ENCODE assay signal across 14 cellular contexts in the genomic region with DNA sequence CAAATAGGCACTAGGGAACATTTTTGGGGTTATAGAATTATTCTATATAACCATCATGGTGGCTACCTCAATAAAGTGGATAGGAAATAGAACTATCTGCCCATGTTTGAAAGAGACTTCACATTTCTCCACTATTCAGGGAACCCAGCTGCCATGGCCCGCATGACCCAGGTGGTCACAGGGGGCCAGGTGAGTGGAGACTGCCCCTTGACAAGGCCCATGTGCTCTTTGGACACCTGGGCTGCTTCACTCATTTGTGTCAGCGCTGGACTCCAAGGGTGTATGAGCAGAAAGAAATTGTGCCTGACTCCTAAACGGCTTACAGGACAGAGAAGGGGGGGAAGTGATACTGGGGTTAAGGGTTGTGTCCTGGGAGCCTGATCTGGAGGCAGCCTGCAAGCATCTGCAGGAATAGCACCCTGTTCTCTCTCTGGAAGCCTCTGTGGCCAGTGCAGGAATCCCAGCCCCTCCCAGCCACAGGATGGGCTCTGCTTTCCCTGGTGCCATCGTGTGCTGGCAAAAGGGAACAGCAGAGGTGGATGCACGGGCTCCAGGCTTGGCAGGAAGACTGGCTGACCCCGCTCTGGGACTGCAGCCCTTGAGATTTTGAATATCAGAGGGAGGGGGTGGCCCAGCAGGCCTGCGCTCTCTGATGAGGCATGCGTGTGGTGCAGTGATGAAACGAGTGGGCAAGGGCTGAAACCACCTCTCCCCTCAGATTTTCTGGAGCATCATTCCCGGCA. TPM values are rescaled to one million over a fixed set of nuclear protein-coding genes. Genes with fewer than 3 reads are reported as not detected.
A peak's percentile ranks its signal among the peaks of the same experiment; 100 is the strongest.
DNase-seq lines count a peak whose midpoint lies in the region; ATAC-seq, FAIRE-seq and TF ChIP-seq lines count a peak whose summit lies in the region.
"Had no signal": no experiment of that assay in that cellular context is flagged by ENCODE, and none has a peak within 500 bp of the region (broad histone marks: within the 10 kb centered on the region; RNA-seq: fewer than 3 reads in every experiment).

No MANE protein-coding gene starts in this region.

- H3K79me2 ChIP-seq in H1 (ENCODE audit: control insufficient read depth in 1 of 2, insufficient read depth in 2 of 2, low read length in 2 of 2), result no peaks in the 10 kb centered on the region

- no peak overlapping the region for H3K23ac ChIP-seq in H1 (ENCODE audit: insufficient read length)

- TF ChIP-seq POLR2A in H1 (IDR thresholded peaks at IDR 0.05; ENCODE audit: control extremely low read depth in 1 of 2, low read depth in 2 of 2, low read length in 2 of 2), result no peak

- no peak overlapping the region for H2BK12ac ChIP-seq in H1 (ENCODE audit: low read depth, low read length)

- H4K91ac ChIP-seq in H1 (replicated peaks; ENCODE audit: insufficient read length, low read length), result no peak overlapping the region

- BruUV-seq in Calu3 (replicated peaks; lab: Mats Ljungman, UMichigan), result no TSS peak

- H3K27ac ChIP-seq in H1 (ENCODE audit: low read depth, low read length), result no peak overlapping the region

- H3K36me3 ChIP-seq in H1 (ENCODE audit: control insufficient read depth in 2 of 4, insufficient read depth in 4 of 4, low read length in 3 of 4) (no peaks in the 10 kb centered on the region), mucosa of descending colon (ENCODE audit: low read depth) (no peaks in the 10 kb centered on the region)

- CTCF ChIA-PET in Calu3 (lab: Charles Lee) (interaction anchor here (1.4 kb wide), 1 partner anchor 12 kb away, joined by 4 read pairs; no protein-coding TSS in a partner anchor), H1 (lab: Charles Lee; ENCODE audit: partially characterized antibody) (interaction anchor here (1.3 to 2.3 kb wide), 2 partner anchors 21 to 77 kb away, joined by 4 to 7 read pairs; no protein-coding TSS in a partner anchor)

- no peak overlapping the region for H2BK20ac ChIP-seq in H1 (ENCODE audit: low read length)

- H2BK5ac ChIP-seq in H1 (ENCODE audit: low read depth, low read length), result no peak overlapping the region

- H3K56ac ChIP-seq in H1 (replicated peaks; ENCODE audit: insufficient read length, low read depth, low read length), result no peak overlapping the region

- no peak overlapping the region for H3K14ac ChIP-seq in H1 (ENCODE audit: insufficient read length)

- DNase-seq in Calu3 (peak; percentile 39), NCI-H2227 (lab: John Stamatoyannopoulos, UW; ENCODE audit: unreplicated experiment) (peak; percentile 31), H1 (ENCODE audit: low read depth in 1 of 2, low spot score in 2 of 2) (peak in 1 of 2 experiments; percentile 45), mucosa of descending colon (no peak), omental fat pad (ENCODE audit: low spot score) (no peak)
- DNase-seq: activated B cell treated with CpG ODN at 0.5 μM for 24 hours; GOT3; NCI-H1694 treated with DMSO at 0.1 percent for 48 hours; RPMI8226; stimulated activated CD4-positive, alpha-beta T cell treated with anti-CD3 and anti-CD28 coated beads, Interleukin-12 subunit alpha, Interleukin-12 subunit beta, amount 100 ng/mL, for 4 hours had no signal

- no peak for FAIRE-seq in H1 (lab: Jason Lieb, UNC)

- H2AFZ ChIP-seq in H1 (ENCODE audit: low read length), result no peak overlapping the region

- no peak overlapping the region for H3K4ac ChIP-seq in H1 (replicated peaks; ENCODE audit: insufficient read length, low read depth, low read length)

- H4K20me1 ChIP-seq in H1 (replicated peaks in 1 of 2; ENCODE audit: control insufficient read depth in 1 of 2, insufficient read depth in 2 of 2, low read length in 2 of 2), result no peaks in the 10 kb centered on the region

- H3K36me3 Mint-ChIP-seq in Calu3 (ENCODE audit: insufficient read depth, unreplicated experiment), result no peaks in the 10 kb centered on the region
- H3K36me3 Mint-ChIP-seq: IgD-negative memory B cell had no signal

- no peak overlapping the region for H2AK5ac ChIP-seq in H1 (ENCODE audit: low read depth, low read length)

- no peaks in the 10 kb centered on the region for H3K79me1 ChIP-seq in H1 (ENCODE audit: low read depth, low read length)

- 71% methylated on average over 10 of the region's 10 CpGs; no CpG with 5 or more reads in 1 of the 2 experiments for WGBS in H1 (ENCODE audit: extremely low coverage in 1 of 2, insufficient coverage in 1 of 2, insufficient read length in 1 of 2, insufficient replicate concordance in 2 of 2, low coverage in 1 of 2, low lambda C conversion rate in 2 of 2, missing lambda C conversion rate in 1 of 2), 2 experiments

- H3K27ac Mint-ChIP-seq in Calu3 (ENCODE audit: unreplicated experiment), result no peak overlapping the region
- H3K27ac Mint-ChIP-seq: activated B cell treated with CpG ODN at 0.5 μM for 24 hours, IgD-negative memory B cell had no signal

- no peaks in the 10 kb centered on the region for H3K23me2 ChIP-seq in H1 (ENCODE audit: low read depth, low read length)

- no peaks in the 10 kb centered on the region for H3K9me3 Mint-ChIP-seq in Calu3 (ENCODE audit: low read depth, unreplicated experiment)

- H3K9me3 ChIP-seq in H1 (ENCODE audit: insufficient read depth in 2 of 2, low read depth in 1 of 2, low read length in 1 of 2) (no peaks in the 10 kb centered on the region), mucosa of descending colon (no peaks in the 10 kb centered on the region)

- intact Hi-C loops in Calu3 (cut with micrococcal nuclease; ENCODE audit: unreplicated experiment) (no loop called here), mucosa of descending colon (cut with DNase I, micrococcal nuclease) (no loop called here)

- H2BK15ac ChIP-seq in H1 (ENCODE audit: low read length), result no peak overlapping the region

- H3K18ac ChIP-seq in H1 (ENCODE audit: extremely low read depth, low read length), result no peak overlapping the region

- peaks cover 0 to 4% (median 1%) of the 10 kb centered on the region in 4 experiments; a peak in 2 of 7 replicates for H3K4me1 ChIP-seq in H1 (replicated peaks in 1 of 4; ENCODE audit: control insufficient read depth in 3 of 4, insufficient read depth in 4 of 4, low read length in 3 of 4)
- no peaks in the 10 kb centered on the region for H3K4me1 ChIP-seq in mucosa of descending colon (ENCODE audit: low read depth)

- H3K4me1 Mint-ChIP-seq in Calu3 (ENCODE audit: low read depth, unreplicated experiment), result peaks cover under 1% of the 10 kb centered on the region
- H3K4me1 Mint-ChIP-seq: activated B cell treated with CpG ODN at 0.5 μM for 24 hours, IgD-negative memory B cell had no signal

- H4K5ac ChIP-seq in H1 (ENCODE audit: insufficient read length, low read depth, low read length), result no peak overlapping the region

- POLR2A ChIA-PET in H1 (lab: Charles Lee; ENCODE audit: partially characterized antibody), result no interaction called here

- peak; percentile 49 to 62 for TF ChIP-seq RAD21 in H1 (IDR thresholded peaks at IDR 0.05 in 1 of 2, conservative IDR thresholded peaks at IDR 0.05 in 1 of 2; ENCODE audit: low read depth in 2 of 2, low read length in 2 of 2)

- H2BK120ac ChIP-seq in H1 (replicated peaks; ENCODE audit: low read depth, low read length), result no peak overlapping the region

- H3K4me3 ChIP-seq in H1 (ENCODE audit: extremely low read depth in 1 of 4, insufficient read depth in 2 of 4, low read depth in 3 of 4, low read length in 4 of 4), result no peak overlapping the region
- H3K4me3 ChIP-seq in mucosa of descending colon, result no peak overlapping the region

- TF ChIP-seq CTCF in Calu3 (IDR thresholded peaks at IDR 0.05; ENCODE audit: unreplicated experiment), result no peak
- TF ChIP-seq CTCF in H1 (IDR thresholded peaks at IDR 0.05; ENCODE audit: control extremely low read depth in 1 of 3, insufficient read depth in 1 of 3, low read depth in 1 of 3, low read length in 3 of 3), result peak; percentile 36 to 54 (median 38); a peak in 3 of 4 replicates
- no peak for TF ChIP-seq CTCF in mucosa of descending colon (IDR thresholded peaks at IDR 0.05)
- TF ChIP-seq CTCF in omental fat pad (IDR thresholded peaks at IDR 0.05), result no peak

- H3K9ac ChIP-seq in H1 (replicated peaks in 1 of 4; ENCODE audit: extremely low read depth in 1 of 4, low read depth in 3 of 4, low read length in 3 of 4), result no peak overlapping the region

- H3K4me3 Mint-ChIP-seq in Calu3 (ENCODE audit: low read depth, unreplicated experiment), result no peak overlapping the region
- H3K4me3 Mint-ChIP-seq: activated B cell treated with CpG ODN at 0.5 μM for 24 hours, IgD-negative memory B cell had no signal

- H3K27me3 Mint-ChIP-seq in Calu3 (ENCODE audit: unreplicated experiment), result peaks cover 71% of the 10 kb centered on the region

- no peaks in the 10 kb centered on the region; a peak in 1 of 7 replicates for H3K27me3 ChIP-seq in H1 (replicated peaks in 1 of 4; ENCODE audit: control insufficient read depth in 3 of 4, extremely low read depth in 1 of 4, insufficient read depth in 3 of 4, low read length in 3 of 4)

- no peak overlapping the region for H3K4me2 ChIP-seq in H1 (ENCODE audit: insufficient read depth in 1 of 2, low read depth in 2 of 2, low read length in 2 of 2)

- TF ChIP-seq EP300 in H1 (IDR thresholded peaks at IDR 0.05; ENCODE audit: borderline replicate concordance in 1 of 2, low read depth in 2 of 2, low read length in 2 of 2), result no peak

- H4K8ac ChIP-seq in H1 (ENCODE audit: extremely low read depth, insufficient read depth, low read length), result no peak overlapping the region

- peak; percentile 15 for ATAC-seq in mucosa of descending colon
- no peak for ATAC-seq in HG02840 (IDR thresholded peaks at IDR 0.05; ENCODE audit: low FRiP score, unreplicated experiment)
- no peak for ATAC-seq in omental fat pad (ENCODE audit: low FRiP score)
- no peak for ATAC-seq in HG02938 (IDR thresholded peaks at IDR 0.05; ENCODE audit: unreplicated experiment)
- ATAC-seq in GM18858 (IDR thresholded peaks at IDR 0.05; ENCODE audit: unreplicated experiment), result no peak

RNA-seq across cellular contexts. Expression of gene C3orf22, which starts 9.1 kb away (rescaled TPM):
- total RNA-seq in Calu3 (2022), result not detected in 2 replicates
- not detected in 2 replicates for total RNA-seq in H1 (2021; fragmentation: NEBNext Ultra II Directional; extraction: Animal tissue kit (Norgen Biotek cat#: 25700))
- not detected in 2 replicates for polyA plus RNA-seq in H1 (2011; rRNA removed)
- polyA plus RNA-seq in H1 (2011; cell fraction: cytosol; rRNA removed), result not detected
- polyA plus RNA-seq in H1 (2011; cell fraction: nucleus; rRNA removed), result not detected
- polyA plus RNA-seq in H1 (2012, experiment 1 of 2), result not detected in 4 replicates
- polyA plus RNA-seq in H1 (2012, experiment 2 of 2), result not detected
- polyA plus RNA-seq in H1 (2013, experiment 1 of 2), result not detected
- polyA plus RNA-seq in H1 (2013, experiment 2 of 2), result not detected
- not detected in 2 replicates for polyA minus RNA-seq in H1 (2011; rRNA and poly(A)+ RNA removed)
- polyA minus RNA-seq in H1 (2011; cell fraction: cytosol; rRNA and poly(A)+ RNA removed), result not detected
- not detected for polyA minus RNA-seq in H1 (2011; cell fraction: nucleus; rRNA and poly(A)+ RNA removed)
- total RNA-seq in mucosa of descending colon, result not detected
- not detected for total RNA-seq in omental fat pad
- total RNA-seq: activated B cell treated with CpG ODN at 0.5 μM for 24 hours had no signal
- polyA plus RNA-seq: IgD-negative memory B cell had no signal

RNA-seq across cellular contexts. Expression of gene CHST13, which starts 43.9 kb away (rescaled TPM):
- total RNA-seq in Calu3 (2022), result 1.1 and 1.3 TPM in 2 replicates
- 5.4 and 5.9 TPM in 2 replicates for total RNA-seq in H1 (2021; fragmentation: NEBNext Ultra II Directional; extraction: Animal tissue kit (Norgen Biotek cat#: 25700))
- polyA plus RNA-seq in H1 (2011; rRNA removed), result 11.7 and 15.6 TPM in 2 replicates
- 7.5 TPM for polyA plus RNA-seq in H1 (2011; cell fraction: cytosol; rRNA removed)
- 7.6 TPM for polyA plus RNA-seq in H1 (2011; cell fraction: nucleus; rRNA removed)
- 2.1 to 6.2 TPM (median 5.1 TPM) in 4 replicates for polyA plus RNA-seq in H1 (2012, experiment 1 of 2)
- polyA plus RNA-seq in H1 (2012, experiment 2 of 2), result 5.3 TPM
- polyA plus RNA-seq in H1 (2013, experiment 1 of 2), result 9.0 TPM
- 9.3 TPM for polyA plus RNA-seq in H1 (2013, experiment 2 of 2)
- 0.22 and 0.57 TPM in 2 replicates for polyA minus RNA-seq in H1 (2011; rRNA and poly(A)+ RNA removed)
- polyA minus RNA-seq in H1 (2011; cell fraction: cytosol; rRNA and poly(A)+ RNA removed), result 4.1 TPM
- polyA minus RNA-seq in H1 (2011; cell fraction: nucleus; rRNA and poly(A)+ RNA removed), result 2.8 TPM
- total RNA-seq in mucosa of descending colon, result 1 to 10 TPM in 1 of 3 donors, under 1 TPM in 2; 0.27 to 5.7 (median 0.98) TPM
- 1 to 10 TPM in 2 of 4 donors, under 1 TPM in 1, not detected in 1; 0.46 to 2.3 (median 1.7) TPM for total RNA-seq in omental fat pad
- total RNA-seq: activated B cell treated with CpG ODN at 0.5 μM for 24 hours had no signal
- polyA plus RNA-seq: IgD-negative memory B cell had no signal

RNA-seq across cellular contexts. Expression of gene UROC1, which starts 50.3 kb away (rescaled TPM):
- total RNA-seq in Calu3 (2022) (not detected in 2 replicates), mucosa of descending colon (not detected), omental fat pad (not detected)
- total RNA-seq in H1 (2021; fragmentation: NEBNext Ultra II Directional; extraction: Animal tissue kit (Norgen Biotek cat#: 25700)), result not detected in 2 replicates
- 0.03 and 0.09 TPM in 2 replicates for polyA plus RNA-seq in H1 (2011; rRNA removed)
- polyA plus RNA-seq in H1 (2011; cell fraction: cytosol; rRNA removed), result 0.05 TPM
- 0.10 TPM for polyA plus RNA-seq in H1 (2011; cell fraction: nucleus; rRNA removed)
- 0.05 TPM in 2 of 4 replicates, not detected in the others for polyA plus RNA-seq in H1 (2012, experiment 1 of 2)
- polyA plus RNA-seq in H1 (2012, experiment 2 of 2), result not detected
- polyA plus RNA-seq in H1 (2013, experiment 1 of 2), result not detected
- polyA plus RNA-seq in H1 (2013, experiment 2 of 2), result 0.04 TPM
- 0.05 TPM in 1 of 2 replicates, not detected in the other for polyA minus RNA-seq in H1 (2011; rRNA and poly(A)+ RNA removed)
- not detected for polyA minus RNA-seq in H1 (2011; cell fraction: cytosol; rRNA and poly(A)+ RNA removed)
- not detected for polyA minus RNA-seq in H1 (2011; cell fraction: nucleus; rRNA and poly(A)+ RNA removed)
- total RNA-seq: activated B cell treated with CpG ODN at 0.5 μM for 24 hours had no signal
- polyA plus RNA-seq: IgD-negative memory B cell had no signal

Comparison
In these comparisons a context has a peak if more than half of its experiments do, and no peak if none do; other contexts are left out.
1. DNase-seq: peak in Calu3 (single experiment) and NCI-H2227 (single experiment); none in mucosa of descending colon (0 of 3) and omental fat pad (single experiment).
2. CTCF ChIP-seq: peak in H1 (3 of 3); none in Calu3 (single experiment), mucosa of descending colon (single experiment) and omental fat pad (0 of 3).